Comparison of ENCODE assay signal across 11 cellular contexts in genomic region chr7:100965051-100965722, GRCh38. TPM values are rescaled to one million over a fixed set of nuclear protein-coding genes. Genes with fewer than 3 reads are reported as not detected.
DNase-seq lines count a peak whose midpoint lies in the region; ATAC-seq and TF ChIP-seq lines count a peak whose summit lies in the region.
"Had no signal": no experiment of that assay in that cellular context is flagged by ENCODE, and none has a peak within 500 bp of the region (broad histone marks: within the 10 kb centered on the region; RNA-seq: fewer than 3 reads in every experiment).

No MANE protein-coding gene starts in this region.

- peaks cover 38% of the 10 kb centered on the region for H3K4me1 ChIP-seq in GM23338 (ENCODE audit: insufficient read depth)
- peaks cover 9% of the 10 kb centered on the region for H3K4me1 ChIP-seq in hepatocyte (ENCODE audit: insufficient read depth)
- no peaks in the 10 kb centered on the region for H3K4me1 ChIP-seq in parathyroid adenoma

- H3K27me3 ChIP-seq in GM23338 (ENCODE audit: insufficient read depth) (peaks cover 20% of the 10 kb centered on the region), hepatocyte (peaks cover 82% of the 10 kb centered on the region), parathyroid adenoma (ENCODE audit: control insufficient read depth, insufficient read depth, low read length) (peaks cover 8% of the 10 kb centered on the region)

- TF ChIP-seq CTCF in GM23338 (conservative IDR thresholded peaks at IDR 0.05; ENCODE audit: low read depth in 2 of 2): peak in 1 of 2 experiments; percentile 31; a peak in 2 of 4 replicates
- TF ChIP-seq CTCF in hepatocyte (IDR thresholded peaks at IDR 0.05; ENCODE audit: poor library complexity): no peak
- no peak for TF ChIP-seq CTCF in parathyroid adenoma (IDR thresholded peaks at IDR 0.05)
- TF ChIP-seq CTCF in GM10266 (IDR thresholded peaks at IDR 0.05; ENCODE audit: control insufficient read depth, insufficient read depth, low read depth, missing control alignments): no peak

- WGBS in hepatocyte (ENCODE audit: low lambda C conversion rate, missing lambda C conversion rate): 32% methylated on average over 25 of the region's 25 CpGs

- H2AFZ ChIP-seq in GM23338 (peak overlapping the region; percentile 100), hepatocyte (peak overlapping the region; percentile 40), parathyroid adenoma (peak overlapping the region; percentile 66)

- peak; percentile 11 for ATAC-seq in GM23338

- H3K9me3 Mint-ChIP-seq in GM23338: no peaks in the 10 kb centered on the region

- peaks cover 15% of the 10 kb centered on the region for H3F3A ChIP-seq in GM23338 (replicated peaks; ENCODE audit: low read depth)

- H3K27ac ChIP-seq in GM23338 (ENCODE audit: low read depth): peak overlapping the region; percentile 59; the same call in 1 of the 2 replicates
- H3K27ac ChIP-seq in SK-N-MC: no peak overlapping the region
- H3K27ac ChIP-seq in hepatocyte: no peak overlapping the region
- no peak overlapping the region for H3K27ac ChIP-seq in parathyroid adenoma
- H3K27ac ChIP-seq: gastroesophageal sphincter had no signal

- no peaks in the 10 kb centered on the region; the same call in 2 of the 3 replicates for H3K36me3 Mint-ChIP-seq in GM23338 (ENCODE audit: low read depth)

- H4K20me1 ChIP-seq in GM23338 (replicated peaks; ENCODE audit: insufficient read depth) (peaks cover 2% of the 10 kb centered on the region; the same call in 1 of the 2 replicates), hepatocyte (ENCODE audit: insufficient read depth, poor library complexity, severe bottlenecking) (no peaks in the 10 kb centered on the region)

- peaks cover 36% of the 10 kb centered on the region for H3K4me1 Mint-ChIP-seq in GM23338

- peak overlapping the region; percentile 100 for H3K4me2 ChIP-seq in GM23338
- H3K4me2 ChIP-seq in hepatocyte: peak overlapping the region; percentile 81
- no peak overlapping the region for H3K4me2 ChIP-seq in parathyroid adenoma (ENCODE audit: low read length)

- H3K79me2 ChIP-seq in GM23338 (replicated peaks; ENCODE audit: insufficient read depth) (no peaks in the 10 kb centered on the region), hepatocyte (no peaks in the 10 kb centered on the region), parathyroid adenoma (no peaks in the 10 kb centered on the region)

- H3K36me3 ChIP-seq in GM23338 (ENCODE audit: insufficient read depth) (no peaks in the 10 kb centered on the region), SK-N-MC (ENCODE audit: insufficient read depth, low read length) (no peaks in the 10 kb centered on the region), hepatocyte (replicated peaks; ENCODE audit: insufficient read depth, low read depth) (no peaks in the 10 kb centered on the region), parathyroid adenoma (ENCODE audit: control insufficient read depth, insufficient read depth, low read length) (no peaks in the 10 kb centered on the region)
- H3K36me3 ChIP-seq: gastroesophageal sphincter had no signal

- H3K27me3 Mint-ChIP-seq in GM23338 (ENCODE audit: insufficient read depth, low read depth, poor library complexity): peaks cover 29% of the 10 kb centered on the region

- no peak overlapping the region for H3K27ac Mint-ChIP-seq in GM23338

- H3K9me2 ChIP-seq in GM23338 (ENCODE audit: insufficient read depth) (no peaks in the 10 kb centered on the region), hepatocyte (replicated peaks; ENCODE audit: insufficient read depth) (no peaks in the 10 kb centered on the region)

- peak overlapping the region; percentile 88 for H3K4me3 Mint-ChIP-seq in GM23338

- DNase-seq in GM23338 (ENCODE audit: low spot score) (peak; percentile 74), SK-N-MC (ENCODE audit: low read depth, low spot score) (no peak), hepatocyte (ENCODE audit: low spot score) (no peak), GM10266 (ENCODE audit: extremely low spot score) (no peak), cerebellum (ENCODE audit: low spot score) (no peak), NCI-H1105 (lab: John Stamatoyannopoulos, UW) (no peak)
- DNase-seq: DMS153, NCI-H774 had no signal

- H3K9me3 ChIP-seq in SK-N-MC (ENCODE audit: low read depth, low read length) (no peaks in the 10 kb centered on the region), hepatocyte (ENCODE audit: low read depth) (no peaks in the 10 kb centered on the region), parathyroid adenoma (ENCODE audit: control insufficient read depth, low read length) (no peaks in the 10 kb centered on the region)
- H3K9me3 ChIP-seq: gastroesophageal sphincter had no signal

- H3K9ac ChIP-seq in SK-N-MC (ENCODE audit: insufficient read length) (no peak overlapping the region), parathyroid adenoma (no peak overlapping the region)

- peak overlapping the region; percentile 89 for H3K4me3 ChIP-seq in GM23338
- H3K4me3 ChIP-seq in SK-N-MC: peak overlapping the region; percentile 67
- H3K4me3 ChIP-seq in hepatocyte: no peak overlapping the region
- no peak overlapping the region for H3K4me3 ChIP-seq in parathyroid adenoma (ENCODE audit: low read depth, low read length)

TF ChIP-seq in GM23338, 12 proteins besides CTCF, POLR2A, EP300 and RAD21 (continues in another document):
- TF ChIP-seq ETS1 (IDR thresholded peaks at IDR 0.05) (no peak), EZH2phosphoT487 (IDR thresholded peaks at IDR 0.05; ENCODE audit: unreplicated experiment) (no peak), ZNF331 (CRISPR knock-in tag; IDR thresholded peaks at IDR 0.05; ENCODE audit: low read depth) (no peak)

RNA-seq across cellular contexts. Expression of gene MUC12, which starts 4.2 kb away (rescaled TPM):
- 3.8 and 4.6 TPM in 2 replicates for total RNA-seq in GM23338 (2014; rRNA removed; shearing (Covaris generic))
- polyA plus RNA-seq in GM23338 (2016; fragmentation: Nextera tagmentation; extraction: Ambion mirVana) (18.0 and 21.4 TPM in 2 replicates), hepatocyte (7.3 and 9.2 TPM in 2 replicates)
- total RNA-seq in hepatocyte (4.0 and 8.5 TPM in 2 replicates), cerebellum (0.18 TPM)

RNA-seq across cellular contexts. Expression of gene MUC3A, which starts 15.9 kb away (rescaled TPM):
- 16.3 and 19.1 TPM in 2 replicates for total RNA-seq in GM23338 (2014; rRNA removed; shearing (Covaris generic))
- polyA plus RNA-seq in GM23338 (2016; fragmentation: Nextera tagmentation; extraction: Ambion mirVana): 44.4 and 45.7 TPM in 2 replicates
- total RNA-seq in hepatocyte: 1.9 and 4.9 TPM in 2 replicates
- 9.4 and 10.6 TPM in 2 replicates for polyA plus RNA-seq in hepatocyte
- 1.5 TPM for total RNA-seq in cerebellum
- total RNA-seq: urinary bladder had no signal

RNA-seq across cellular contexts. Expression of gene MUC17, which starts 54.7 kb away (rescaled TPM):
- total RNA-seq in GM23338 (2014; rRNA removed; shearing (Covaris generic)): under 0.01 TPM in 1 of 2 replicates, not detected in the other
- polyA plus RNA-seq in GM23338 (2016; fragmentation: Nextera tagmentation; extraction: Ambion mirVana) (not detected in 2 replicates), hepatocyte (2.9 and 5.5 TPM in 2 replicates)
- total RNA-seq in hepatocyte (8.7 and 18.3 TPM in 2 replicates), cerebellum (under 0.01 TPM)
- total RNA-seq: urinary bladder had no signal
- polyA plus RNA-seq: urinary bladder had no signal

Comparison
In these comparisons a context has a peak if more than half of its experiments do, and no peak if none do; other contexts are left out.
1. H2AFZ ChIP-seq: peak in every context shown above with its lines; median percentile 100 in GM23338; 66 in parathyroid adenoma; 40 in hepatocyte.
2. H3K4me3 ChIP-seq: peak in GM23338 (single experiment) and SK-N-MC (single experiment); none in hepatocyte (single experiment) and parathyroid adenoma (single experiment).